Comparison of ENCODE assay signal across 12 cellular contexts in the genomic region with DNA sequence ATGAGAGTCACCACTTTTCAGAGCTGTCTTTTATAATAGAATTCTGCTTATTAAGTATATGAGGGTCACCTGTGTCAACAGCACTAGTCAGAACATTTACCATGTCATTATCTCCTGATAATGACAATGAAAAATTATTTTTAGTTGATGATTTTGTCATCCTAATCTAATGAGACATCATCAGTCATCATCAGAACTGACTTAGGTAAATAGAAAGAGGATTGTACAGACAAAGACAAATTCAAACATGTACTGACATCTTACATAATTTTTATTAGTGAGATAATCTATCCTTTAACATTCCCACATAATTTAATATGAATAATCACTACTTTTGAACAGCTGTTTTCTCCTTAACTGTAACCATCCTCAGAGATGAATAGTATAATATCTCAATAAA. TPM values are rescaled to one million over a fixed set of nuclear protein-coding genes. Genes with fewer than 3 reads are reported as not detected.
"Had no signal": no experiment of that assay in that cellular context is flagged by ENCODE, and none has a peak within 500 bp of the region (broad histone marks: within the 10 kb centered on the region; RNA-seq: fewer than 3 reads in every experiment).

No MANE protein-coding gene starts in this region.

- H3K27ac Mint-ChIP-seq: activated CD4-positive, alpha-beta memory T cell treated with anti-CD3 and anti-CD28 coated beads, Interleukin-2, amount 10 ng/mL, durations not matched to agents 7 days and 5 days; activated naive CD8-positive, alpha-beta T cell treated with anti-CD3 and anti-CD28 coated beads, Interleukin-2, amount 10 ng/mL, durations not matched to agents 7 days and 5 days; activated T-cell treated with anti-CD3 and anti-CD28 coated beads, Interleukin-2, amount 50 U/mL, for 72 hours; naive thymus-derived CD8-positive, alpha-beta T cell had no signal

- H3K27me3 Mint-ChIP-seq: activated CD4-positive, alpha-beta memory T cell treated with anti-CD3 and anti-CD28 coated beads, Interleukin-2, amount 10 ng/mL, durations not matched to agents 7 days and 5 days; activated naive CD8-positive, alpha-beta T cell treated with anti-CD3 and anti-CD28 coated beads, Interleukin-2, amount 10 ng/mL, durations not matched to agents 7 days and 5 days; naive thymus-derived CD8-positive, alpha-beta T cell had no signal

- DNase-seq: activated CD4-positive, alpha-beta memory T cell treated with anti-CD3 and anti-CD28 coated beads, Interleukin-2, amount 10 ng/mL, durations not matched to agents 7 days and 5 days; activated CD8-positive, alpha-beta memory T cell treated with anti-CD3 and anti-CD28 coated beads, Interleukin-2, amount 50 U/mL, for 4 hours; activated naive CD8-positive, alpha-beta T cell treated with anti-CD3 and anti-CD28 coated beads, Interleukin-2, amount 10 ng/mL, durations not matched to agents 7 days and 5 days; activated T-cell treated with anti-CD3 and anti-CD28 coated beads, Interleukin-2, amount 50 U/mL, for 72 hours; aorta; heart left ventricle; left colon; naive thymus-derived CD8-positive, alpha-beta T cell; small intestine; uterus had no signal

- H3K4me1 Mint-ChIP-seq: activated CD4-positive, alpha-beta memory T cell treated with anti-CD3 and anti-CD28 coated beads, Interleukin-2, amount 10 ng/mL, durations not matched to agents 7 days and 5 days; activated naive CD8-positive, alpha-beta T cell treated with anti-CD3 and anti-CD28 coated beads, Interleukin-2, amount 10 ng/mL, durations not matched to agents 7 days and 5 days; naive thymus-derived CD8-positive, alpha-beta T cell had no signal

- H3K36me3 Mint-ChIP-seq: activated naive CD8-positive, alpha-beta T cell treated with anti-CD3 and anti-CD28 coated beads, Interleukin-2, amount 10 ng/mL, durations not matched to agents 7 days and 5 days; naive thymus-derived CD8-positive, alpha-beta T cell had no signal

- H3K4me3 Mint-ChIP-seq: activated CD4-positive, alpha-beta memory T cell treated with anti-CD3 and anti-CD28 coated beads, Interleukin-2, amount 10 ng/mL, durations not matched to agents 7 days and 5 days; activated naive CD8-positive, alpha-beta T cell treated with anti-CD3 and anti-CD28 coated beads, Interleukin-2, amount 10 ng/mL, durations not matched to agents 7 days and 5 days; activated T-cell treated with anti-CD3 and anti-CD28 coated beads, Interleukin-2, amount 50 U/mL, for 72 hours; naive thymus-derived CD8-positive, alpha-beta T cell had no signal

- ATAC-seq: activated T-cell treated with anti-CD3 and anti-CD28 coated beads, Interleukin-2, amount 50 U/mL, for 72 hours; heart left ventricle; left colon; naive thymus-derived CD8-positive, alpha-beta T cell had no signal

RNA-seq across cellular contexts. Expression of gene CDH9, which starts 22.6 kb away (rescaled TPM):
- total RNA-seq: activated CD4-positive, alpha-beta memory T cell treated with anti-CD3 and anti-CD28 coated beads, Interleukin-2, amount 10 ng/mL, durations not matched to agents 7 days and 5 days; activated naive CD8-positive, alpha-beta T cell treated with anti-CD3 and anti-CD28 coated beads, Interleukin-2, amount 10 ng/mL, durations not matched to agents 7 days and 5 days; activated T-cell treated with anti-CD3 and anti-CD28 coated beads, Interleukin-2, amount 50 U/mL, for 72 hours; aorta; heart left ventricle; left colon; lung; naive thymus-derived CD8-positive, alpha-beta T cell; right atrium auricular region had no signal
